ENCODE assay signal across 8 cellular contexts in genomic region chr4:184983660-184984356, GRCh38. TPM values are rescaled to one million over a fixed set of nuclear protein-coding genes. Genes with fewer than 3 reads are reported as not detected.
DNase-seq lines count a peak whose midpoint lies in the region; ATAC-seq and TF ChIP-seq lines count a peak whose summit lies in the region.

No MANE protein-coding gene starts in this region.

- peak overlapping the region in 34 of 59 donors; percentile 0 to 71 (median 43) for H3K27ac ChIP-seq in dorsolateral prefrontal cortex

- peak overlapping the region in 46 of 59 donors; percentile 5 to 55 (median 35) for H3K4me3 ChIP-seq in dorsolateral prefrontal cortex

- DNase-seq in SHP77 (lab: John Stamatoyannopoulos, UW) (peak; percentile 25 to 66), SHP77 treated with DMSO at 0.1 percent for 48 hours (lab: John Stamatoyannopoulos, UW) (no peak), NCI-H2029 treated with DMSO at 0.1 percent for 48 hours (lab: John Stamatoyannopoulos, UW) (peak; percentile 19), dorsolateral prefrontal cortex (peak; percentile 28 to 76 (median 61)), mucosa of gallbladder (ENCODE audit: low spot score) (peak; percentile 55)
- DNase-seq in activated CD4-positive, alpha-beta T cell treated with anti-CD3 and anti-CD28 coated beads for 1 hour: peak; percentile 29
- peak; percentile 16 to 46 (median 26) for DNase-seq in stimulated activated naive CD4-positive, alpha-beta T cell (lab: John Stamatoyannopoulos, UW)

- H3K27me3 ChIP-seq in dorsolateral prefrontal cortex: peaks cover 0 to 2% (median 0%) of the 10 kb centered on the region in 45 donors

- ATAC-seq in HG02885 (IDR thresholded peaks at IDR 0.05; ENCODE audit: poor library complexity, unreplicated experiment): peak; percentile 72

- TF ChIP-seq CTCF in dorsolateral prefrontal cortex (IDR thresholded peaks at IDR 0.05 in 54 of 56, conservative IDR thresholded peaks at IDR 0.05 in 2 of 56; ENCODE audit: low read depth in 1 of 56, partially characterized antibody in 56 of 56): peak in 47 of 56 donors; percentile 10 to 60 (median 34)

- intact Hi-C loops in dorsolateral prefrontal cortex (cut with DNase I): loop anchor here in 1 of 2 donors (10.0 kb wide), 1 partner anchor 239 kb away; no protein-coding TSS in a partner anchor

RNA-seq across cellular contexts. Expression of gene HELT, which starts 34.5 kb away (rescaled TPM):
- total RNA-seq in dorsolateral prefrontal cortex: not detected
- not detected for total RNA-seq in mucosa of gallbladder
